14 cellular contexts compared by ENCODE assay signal in genomic region chr4:140996757-140997156, GRCh38.
DNase-seq lines count a peak whose midpoint lies in the region; ATAC-seq, FAIRE-seq and TF ChIP-seq lines count a peak whose summit lies in the region.
"Had no signal": no experiment of that assay in that cellular context is flagged by ENCODE, and none has a peak within 500 bp of the region (broad histone marks: within the 10 kb centered on the region; RNA-seq: fewer than 3 reads in every experiment).

No MANE protein-coding gene starts in this region.

- peaks cover 2% of the 10 kb centered on the region for H3K27me3 Mint-ChIP-seq in activated naive CD8-positive, alpha-beta T cell treated with anti-CD3 and anti-CD28 coated beads, Interleukin-2, amount 50 U/mL, for 24 hours
- H3K27me3 Mint-ChIP-seq: activated CD8-positive, alpha-beta T cell treated with anti-CD3 and anti-CD28 coated beads for 36 hours; activated naive CD4-positive, alpha-beta T cell treated with anti-CD3 and anti-CD28 coated beads, Interleukin-2, amount 10 ng/mL, durations not matched to agents 7 days and 5 days had no signal

- no peaks in the 10 kb centered on the region for H3K36me3 Mint-ChIP-seq in activated naive CD8-positive, alpha-beta T cell treated with anti-CD3 and anti-CD28 coated beads, Interleukin-2, amount 50 U/mL, for 24 hours (ENCODE audit: low read depth)
- H3K36me3 Mint-ChIP-seq: activated naive CD4-positive, alpha-beta T cell treated with anti-CD3 and anti-CD28 coated beads, Interleukin-2, amount 10 ng/mL, durations not matched to agents 7 days and 5 days had no signal

- H3K9me3 ChIP-seq in ascending aorta (no peaks in the 10 kb centered on the region), kidney (ENCODE audit: control insufficient read depth in 1 of 2, low read length in 2 of 2) (no peaks in the 10 kb centered on the region)
- H3K9me3 ChIP-seq: vagina had no signal

- H3K27me3 ChIP-seq in ascending aorta, result no peaks in the 10 kb centered on the region
- H3K27me3 ChIP-seq: foreskin keratinocyte, vagina had no signal

- H3K27ac Mint-ChIP-seq in activated naive CD8-positive, alpha-beta T cell treated with anti-CD3 and anti-CD28 coated beads, Interleukin-2, amount 50 U/mL, for 24 hours, result no peak overlapping the region
- H3K27ac Mint-ChIP-seq: activated CD8-positive, alpha-beta T cell treated with anti-CD3 and anti-CD28 coated beads for 36 hours; activated naive CD4-positive, alpha-beta T cell treated with anti-CD3 and anti-CD28 coated beads, Interleukin-2, amount 10 ng/mL, durations not matched to agents 7 days and 5 days had no signal

- TF ChIP-seq CTCF in 22Rv1 (IDR thresholded peaks at IDR 0.05), result 0 out of 2 replicates have a peak, but pooled peaks have one; percentile 4
- TF ChIP-seq CTCF in ascending aorta (IDR thresholded peaks at IDR 0.05), result no peak
- TF ChIP-seq CTCF in kidney (IDR thresholded peaks at IDR 0.05; ENCODE audit: borderline replicate concordance, extremely low read depth, insufficient read depth), result peak; percentile 14

- peaks cover 4% of the 10 kb centered on the region for H3K9me3 Mint-ChIP-seq in activated naive CD8-positive, alpha-beta T cell treated with anti-CD3 and anti-CD28 coated beads, Interleukin-2, amount 50 U/mL, for 24 hours
- H3K9me3 Mint-ChIP-seq: activated naive CD4-positive, alpha-beta T cell treated with anti-CD3 and anti-CD28 coated beads, Interleukin-2, amount 10 ng/mL, durations not matched to agents 7 days and 5 days had no signal

- intact Hi-C loops in ascending aorta (cut with DNase I) (loop anchor here (5.0 to 10.0 kb wide), 3 partner anchors 134 to 472 kb away; partner anchors contain the start of genes ELMOD2 and TBC1D9), kidney (cut with DNase I) (no loop called here)

- FAIRE-seq in kidney (lab: Jason Lieb, UNC), result no peak

- H3K4me1 ChIP-seq in ascending aorta (peaks cover 7 to 15% of the 10 kb centered on the region in 2 donors), kidney (ENCODE audit: control insufficient read depth in 1 of 2, insufficient read depth in 1 of 2, low read depth in 1 of 2, low read length in 2 of 2) (peaks cover 9 to 12% of the 10 kb centered on the region in 2 donors)
- H3K4me1 ChIP-seq: foreskin keratinocyte, vagina had no signal

- DNase-seq in H4 (ENCODE audit: low spot score) (peak; percentile 22), ascending aorta (ENCODE audit: low spot score in 2 of 2) (no peak), kidney (no peak), NCI-H526 treated with DMSO at 0.1 percent for 48 hours (lab: John Stamatoyannopoulos, UW) (no peak), hypothalamus (lab: John Stamatoyannopoulos, UW) (no peak), NCI-H774 (lab: John Stamatoyannopoulos, UW) (no peak)
- DNase-seq in activated naive CD8-positive, alpha-beta T cell treated with anti-CD3 and anti-CD28 coated beads, Interleukin-2, amount 50 U/mL, for 24 hours, result no peak
- DNase-seq: activated CD8-positive, alpha-beta T cell treated with anti-CD3 and anti-CD28 coated beads for 36 hours; activated naive CD4-positive, alpha-beta T cell treated with anti-CD3 and anti-CD28 coated beads, Interleukin-2, amount 10 ng/mL, durations not matched to agents 7 days and 5 days had no signal

- H3K4me3 ChIP-seq in ascending aorta, result no peak overlapping the region
- no peak overlapping the region for H3K4me3 ChIP-seq in kidney (ENCODE audit: low read length in 2 of 2)
- H3K4me3 ChIP-seq: coronary artery, vagina had no signal

- H3K36me3 ChIP-seq in ascending aorta, result no peaks in the 10 kb centered on the region
- H3K36me3 ChIP-seq in kidney (ENCODE audit: control insufficient read depth in 1 of 2, insufficient read depth in 2 of 2, low read length in 2 of 2), result no peaks in the 10 kb centered on the region
- H3K36me3 ChIP-seq: vagina had no signal

- no peaks in the 10 kb centered on the region for H3K4me1 Mint-ChIP-seq in activated naive CD8-positive, alpha-beta T cell treated with anti-CD3 and anti-CD28 coated beads, Interleukin-2, amount 50 U/mL, for 24 hours
- H3K4me1 Mint-ChIP-seq: activated naive CD4-positive, alpha-beta T cell treated with anti-CD3 and anti-CD28 coated beads, Interleukin-2, amount 10 ng/mL, durations not matched to agents 7 days and 5 days had no signal

- H3K4me3 Mint-ChIP-seq in activated naive CD8-positive, alpha-beta T cell treated with anti-CD3 and anti-CD28 coated beads, Interleukin-2, amount 50 U/mL, for 24 hours, result no peak overlapping the region
- H3K4me3 Mint-ChIP-seq: activated CD8-positive, alpha-beta T cell treated with anti-CD3 and anti-CD28 coated beads for 36 hours; activated naive CD4-positive, alpha-beta T cell treated with anti-CD3 and anti-CD28 coated beads, Interleukin-2, amount 10 ng/mL, durations not matched to agents 7 days and 5 days had no signal

- H3K27ac ChIP-seq in 22Rv1, result no peak overlapping the region
- peak overlapping the region; percentile 9 to 46 for H3K27ac ChIP-seq in ascending aorta
- H3K27ac ChIP-seq in kidney (ENCODE audit: low read depth in 2 of 2, low read length in 2 of 2), result peak overlapping the region; percentile 20 to 25
- H3K27ac ChIP-seq: coronary artery, foreskin keratinocyte, KMS-11, vagina had no signal

- no peak for ATAC-seq in activated naive CD8-positive, alpha-beta T cell treated with anti-CD3 and anti-CD28 coated beads, Interleukin-2, amount 50 U/mL, for 24 hours
- ATAC-seq: activated CD8-positive, alpha-beta T cell treated with anti-CD3 and anti-CD28 coated beads for 36 hours; foreskin keratinocyte had no signal

- H3K9ac ChIP-seq in kidney (ENCODE audit: low read length in 2 of 2), result no peak overlapping the region
- H3K9ac ChIP-seq: KMS-11 had no signal

Comparison
In these comparisons a context has a peak if more than half of its experiments do, and no peak if none do; other contexts are left out.
1. CTCF ChIP-seq: peak in 22Rv1 (single experiment) and kidney (single experiment); none in ascending aorta (0 of 3).